Comparison of ENCODE assay signal across 21 cellular contexts in the genomic region with DNA sequence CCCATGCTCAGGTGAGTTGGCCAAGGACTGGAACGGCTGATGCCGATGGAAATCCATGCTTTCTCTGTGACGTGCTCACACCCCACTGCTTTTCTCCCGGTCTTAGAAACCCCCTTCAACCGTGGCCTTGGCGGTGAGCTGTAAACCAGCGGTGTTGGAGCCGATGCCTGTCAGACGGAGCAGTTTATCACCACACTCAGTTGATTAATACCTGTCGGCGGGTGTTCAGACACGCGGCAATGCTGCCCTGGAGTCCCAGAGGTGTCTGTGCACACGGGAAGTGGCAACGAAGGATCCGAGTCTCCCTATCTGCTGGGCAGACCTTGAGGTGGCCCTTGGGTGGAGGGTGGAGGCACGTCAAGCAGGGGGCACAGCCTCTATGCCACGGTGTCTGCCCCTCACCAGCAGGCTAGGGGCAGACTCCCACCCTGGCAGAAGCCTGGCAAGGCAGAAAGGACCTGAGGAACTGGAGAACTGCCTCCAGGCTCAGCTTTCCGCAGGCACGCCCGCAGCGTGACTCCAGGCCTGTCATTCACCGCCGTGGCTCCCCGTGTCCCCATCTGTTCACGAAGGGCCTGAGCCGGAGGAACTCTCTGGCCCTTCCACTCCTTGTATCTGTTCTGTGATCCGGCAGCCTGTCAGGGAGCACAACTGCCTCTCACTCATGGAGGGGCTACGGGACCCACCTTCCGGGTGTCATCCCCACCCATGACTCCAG. TPM values are rescaled to one million over a fixed set of nuclear protein-coding genes. Genes with fewer than 3 reads are reported as not detected.
DNase-seq lines count a peak whose midpoint lies in the region; FAIRE-seq and TF ChIP-seq lines count a peak whose summit lies in the region.
"Had no signal": no experiment of that assay in that cellular context is flagged by ENCODE, and none has a peak within 500 bp of the region (broad histone marks: within the 10 kb centered on the region; RNA-seq: fewer than 3 reads in every experiment).

No MANE protein-coding gene starts in this region.

- in situ Hi-C loops in GM23248 (cut with MboI): no loop called here

- H3K79me2 ChIP-seq in GM23248 (ENCODE audit: insufficient read depth) (no peaks in the 10 kb centered on the region), astrocyte (ENCODE audit: insufficient read depth, low read length) (no peaks in the 10 kb centered on the region)

- intact Hi-C loops in posterior cingulate gyrus (cut with DNase I): no loop called here

- H3K4me3 Mint-ChIP-seq in astrocyte (ENCODE audit: unreplicated experiment) (no peak overlapping the region), type B pancreatic cell (no peak overlapping the region)
- H3K4me3 Mint-ChIP-seq: CD4-positive, alpha-beta T cell had no signal

- H3K27ac ChIP-seq in GM23248 (peak overlapping the region; percentile 76), astrocyte (ENCODE audit: low read depth, low read length) (no peak overlapping the region)
- H3K27ac ChIP-seq: BLaER1, SJSA1 had no signal

- no peaks in the 10 kb centered on the region for H4K20me1 ChIP-seq in GM23248 (ENCODE audit: insufficient read depth)
- no peaks in the 10 kb centered on the region for H4K20me1 ChIP-seq in astrocyte (ENCODE audit: insufficient read depth, low read length)
- H4K20me1 ChIP-seq: BLaER1 had no signal

- H3K9me3 Mint-ChIP-seq in astrocyte (ENCODE audit: unreplicated experiment) (peaks cover 2% of the 10 kb centered on the region), type B pancreatic cell (no peaks in the 10 kb centered on the region)
- H3K9me3 Mint-ChIP-seq: CD4-positive, alpha-beta T cell had no signal

- H3K9me2 ChIP-seq in GM23248 (ENCODE audit: insufficient read depth): no peaks in the 10 kb centered on the region

- H3K9me3 ChIP-seq in GM23248 (ENCODE audit: low read depth) (no peaks in the 10 kb centered on the region), astrocyte (ENCODE audit: insufficient read depth, low read depth, low read length) (no peaks in the 10 kb centered on the region)
- H3K9me3 ChIP-seq: BLaER1, MG63, SJSA1 had no signal

- H3K4me1 Mint-ChIP-seq in astrocyte (ENCODE audit: low read depth, unreplicated experiment) (no peaks in the 10 kb centered on the region), type B pancreatic cell (ENCODE audit: unreplicated experiment) (no peaks in the 10 kb centered on the region)

- no peak for FAIRE-seq in astrocyte (lab: Jason Lieb, UNC)
- FAIRE-seq: A204.1, D721Med, HTR-8/SVneo had no signal

- H3K4me2 ChIP-seq in GM23248 (ENCODE audit: unreplicated experiment): no peak overlapping the region
- no peak overlapping the region for H3K4me2 ChIP-seq in astrocyte (ENCODE audit: low read length)
- H3K4me2 ChIP-seq: BLaER1 had no signal

- DNase-seq in GM23248 (no peak), astrocyte (ENCODE audit: low read depth) (no peak), left kidney (ENCODE audit: low read depth, low spot score) (peak; percentile 66), type B pancreatic cell (ENCODE audit: extremely low spot score, unreplicated experiment) (peak; percentile 53), NCI-H2227 treated with DMSO at 0.1 percent for 48 hours (lab: John Stamatoyannopoulos, UW) (no peak), posterior cingulate gyrus (no peak), superior temporal gyrus (ENCODE audit: extremely low spot score) (no peak)
- DNase-seq: CD4-positive, alpha-beta T cell; H7; KG1; MG63; NCI-H2029; NCI-H526 treated with DMSO at 0.1 percent for 48 hours; Right ventricle myocardium superior; RPMI8226 had no signal

- WGBS in GM23248 (ENCODE audit: low coverage in 1 of 2, low lambda C conversion rate in 2 of 2, missing lambda C conversion rate in 2 of 2), 2 experiments: 82 to 89% methylated on average over 30 of the region's 30 CpGs

- H3K36me3 ChIP-seq in GM23248 (ENCODE audit: low read depth) (no peaks in the 10 kb centered on the region), astrocyte (ENCODE audit: insufficient read depth, low read length) (no peaks in the 10 kb centered on the region)
- H3K36me3 ChIP-seq: BLaER1, MG63, SJSA1 had no signal

- H3K9ac ChIP-seq in GM23248 (no peak overlapping the region), astrocyte (ENCODE audit: low read length) (peak overlapping the region; percentile 54)
- H3K9ac ChIP-seq: BLaER1 had no signal

- H3K4me1 ChIP-seq in GM23248 (ENCODE audit: insufficient read depth) (peaks cover 20% of the 10 kb centered on the region), astrocyte (ENCODE audit: insufficient read depth, low read length) (peaks cover 11% of the 10 kb centered on the region)
- H3K4me1 ChIP-seq: BLaER1, SJSA1 had no signal

- H2AFZ ChIP-seq in GM23248 (no peak overlapping the region), astrocyte (ENCODE audit: low read depth, low read length) (no peak overlapping the region)

- peaks cover 35% of the 10 kb centered on the region for H3K27me3 Mint-ChIP-seq in astrocyte (ENCODE audit: low read depth, unreplicated experiment)
- H3K27me3 Mint-ChIP-seq in type B pancreatic cell: peaks cover 37% of the 10 kb centered on the region

- no peak for TF ChIP-seq CTCF in astrocyte (IDR thresholded peaks at IDR 0.05; ENCODE audit: insufficient read depth, low read depth, low read length)
- no peak for TF ChIP-seq CTCF in type B pancreatic cell (conservative IDR thresholded peaks at IDR 0.05)

- H3K27me3 ChIP-seq in GM23248 (replicated peaks; ENCODE audit: insufficient read depth): peaks cover 20% of the 10 kb centered on the region
- peaks cover 3% of the 10 kb centered on the region for H3K27me3 ChIP-seq in astrocyte (ENCODE audit: insufficient read depth, low read length)
- H3K27me3 ChIP-seq: BLaER1, MG63 had no signal

- peaks cover 18% of the 10 kb centered on the region; the same call in 1 of the 2 replicates for H3F3A ChIP-seq in GM23248 (ENCODE audit: insufficient read depth)

- H3K36me3 Mint-ChIP-seq in astrocyte (ENCODE audit: low read depth, unreplicated experiment) (no peaks in the 10 kb centered on the region), type B pancreatic cell (no peaks in the 10 kb centered on the region)

- H3K27ac Mint-ChIP-seq in astrocyte (ENCODE audit: unreplicated experiment) (no peak overlapping the region), type B pancreatic cell (no peak overlapping the region)
- H3K27ac Mint-ChIP-seq: CD4-positive, alpha-beta T cell had no signal

- no peak overlapping the region for H3K4me3 ChIP-seq in GM23248
- no peak overlapping the region for H3K4me3 ChIP-seq in astrocyte (ENCODE audit: insufficient read depth, low read depth, low read length)
- H3K4me3 ChIP-seq: BLaER1, MG63, SJSA1 had no signal

RNA-seq across cellular contexts. Expression of a gene that starts 34.6 kb away (rescaled TPM):
- not detected in 2 replicates for total RNA-seq in GM23248 (2014; rRNA removed; shearing (Covaris generic))
- not detected in 2 replicates for polyA plus RNA-seq in GM23248 (2016; fragmentation: Nextera tagmentation; extraction: Ambion mirVana)
- total RNA-seq in astrocyte (not detected in 2 replicates), type B pancreatic cell (ENCODE audit: low replicate concordance) (14.9 and 27.0 TPM in 2 replicates)
- total RNA-seq: Right ventricle myocardium superior, SJSA1 had no signal
- polyA plus RNA-seq: AG04450 had no signal

Comparison
In these comparisons a context has a peak if more than half of its experiments do, and no peak if none do; other contexts are left out.
1. DNase-seq: peak in left kidney (single experiment) and type B pancreatic cell (single experiment); none in GM23248 (single experiment), astrocyte (single experiment), NCI-H2227 treated with DMSO at 0.1 percent for 48 hours (single experiment), posterior cingulate gyrus (0 of 10) and superior temporal gyrus (single experiment).
2. RNA of a gene that starts 34.6 kb away (total RNA-seq): 14.9 to 27.0 TPM in type B pancreatic cell; not detected in astrocyte and not detected in GM23248; every median in the first group is over 10 times any median in the second.